ENCODE assay signal across 8 cellular contexts in the genomic region with DNA sequence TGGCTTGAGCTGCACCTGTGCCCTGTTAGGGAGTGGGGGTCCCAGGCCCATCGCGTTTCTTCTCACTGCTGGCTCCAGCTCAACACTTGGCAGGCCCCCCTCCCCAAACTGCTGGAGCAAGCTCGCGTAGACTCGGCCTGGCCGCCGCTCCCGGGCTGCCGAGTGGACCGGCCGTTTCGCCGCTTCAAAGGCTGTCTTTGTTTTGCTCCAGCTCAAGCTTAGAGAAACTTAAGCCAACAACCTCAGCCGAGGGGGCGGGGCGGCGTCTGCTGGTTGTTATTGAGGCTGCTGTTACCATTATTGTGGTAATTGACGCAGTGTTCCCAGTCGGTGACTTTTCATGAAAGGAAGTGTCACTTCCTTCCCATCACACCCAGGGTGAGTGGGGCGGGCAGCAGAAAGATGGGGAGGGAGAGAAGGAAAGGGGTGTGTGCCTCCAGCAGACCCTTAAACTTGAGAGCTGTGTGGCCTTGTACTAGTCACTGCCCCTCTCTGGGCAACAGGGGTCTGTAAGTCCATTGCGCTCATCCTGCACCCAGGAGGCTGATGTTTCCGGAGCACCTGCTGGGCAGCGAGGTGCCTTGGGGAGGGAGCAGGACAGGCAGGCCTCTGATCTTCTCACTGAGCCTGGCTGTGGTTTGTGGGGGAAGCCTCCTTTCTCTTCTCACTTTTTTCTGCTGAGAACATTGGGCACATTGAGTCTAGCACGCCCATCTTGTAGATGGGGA. TPM values are rescaled to one million over a fixed set of nuclear protein-coding genes. Genes with fewer than 3 reads are reported as not detected.
DNase-seq lines count a peak whose midpoint lies in the region; ATAC-seq lines count a peak whose summit lies in the region.

No MANE protein-coding gene starts in this region.

- peaks cover 37 to 70% (median 56%) of the 10 kb centered on the region in 7 donors for H3K4me1 Mint-ChIP-seq in naive thymus-derived CD4-positive, alpha-beta T cell
- peaks cover 61% of the 10 kb centered on the region for H3K4me1 Mint-ChIP-seq in stimulated activated effector memory CD8-positive, alpha-beta T cell treated with anti-CD3 and anti-CD28 coated beads, Interleukin-12 subunit alpha, Interleukin-12 subunit beta, amount 100 ng/mL, for 72 hours

- ATAC-seq in naive thymus-derived CD4-positive, alpha-beta T cell: peak; percentile 68
- peak; percentile 58 for ATAC-seq in stimulated activated effector memory CD8-positive, alpha-beta T cell treated with anti-CD3 and anti-CD28 coated beads, Interleukin-12 subunit alpha, Interleukin-12 subunit beta, amount 100 ng/mL, for 72 hours

- peak overlapping the region; percentile 97 to 100 (median 99) for H3K27ac Mint-ChIP-seq in naive thymus-derived CD4-positive, alpha-beta T cell
- peak overlapping the region; percentile 96 for H3K27ac Mint-ChIP-seq in stimulated activated effector memory CD8-positive, alpha-beta T cell treated with anti-CD3 and anti-CD28 coated beads, Interleukin-12 subunit alpha, Interleukin-12 subunit beta, amount 100 ng/mL, for 72 hours

- peak overlapping the region; percentile 74 for H3K4me3 ChIP-seq in HUES6 (ENCODE audit: low read depth, low read length)
- peak overlapping the region; percentile 84 for H3K4me3 ChIP-seq in naive thymus-derived CD4-positive, alpha-beta T cell (ENCODE audit: low read length)

- POLR2A ChIA-PET in naive thymus-derived CD4-positive, alpha-beta T cell (lab: Charles Lee): interaction anchor here (0.7 to 17.2 kb wide), 25 partner anchors 10 to 424 kb away, joined by 3 to 241 read pairs (median 5); a partner anchor contains a TSS

- intact Hi-C loops in naive thymus-derived CD4-positive, alpha-beta T cell (cut with micrococcal nuclease): loop anchor here (1.0 to 10.0 kb wide), 17 partner anchors 14 to 1514 kb away; a partner anchor contains a TSS

- CTCF ChIA-PET in naive thymus-derived CD4-positive, alpha-beta T cell (lab: Charles Lee): interaction anchor here (1.0 to 3.6 kb wide), 8 partner anchors 10 to 272 kb away, joined by 3 to 26 read pairs (median 4); no protein-coding TSS in a partner anchor

- peak overlapping the region; percentile 42 for H3K9ac ChIP-seq in HUES6 (ENCODE audit: low read length)

- H3K4me1 ChIP-seq in HUES6 (ENCODE audit: control insufficient read depth, insufficient read depth, low read length): peaks cover 29% of the 10 kb centered on the region
- peaks cover 33 to 47% of the 10 kb centered on the region in 2 donors for H3K4me1 ChIP-seq in naive thymus-derived CD4-positive, alpha-beta T cell (ENCODE audit: control insufficient read depth in 2 of 2, insufficient read depth in 2 of 2, low read length in 2 of 2)

- no peaks in the 10 kb centered on the region for H3K36me3 ChIP-seq in HUES6 (ENCODE audit: control insufficient read depth, insufficient read depth, low read length)
- peaks cover 0 to 40% (median 6%) of the 10 kb centered on the region in 3 experiments for H3K36me3 ChIP-seq in naive thymus-derived CD4-positive, alpha-beta T cell (ENCODE audit: control insufficient read depth in 2 of 3, insufficient read depth in 3 of 3, low read length in 3 of 3)

- peak overlapping the region; percentile 92 to 98 (median 96) for H3K4me3 Mint-ChIP-seq in naive thymus-derived CD4-positive, alpha-beta T cell
- peak overlapping the region; percentile 96 for H3K4me3 Mint-ChIP-seq in stimulated activated effector memory CD8-positive, alpha-beta T cell treated with anti-CD3 and anti-CD28 coated beads, Interleukin-12 subunit alpha, Interleukin-12 subunit beta, amount 100 ng/mL, for 72 hours

- no peaks in the 10 kb centered on the region for H3K9me3 ChIP-seq in HUES6 (ENCODE audit: control insufficient read depth, insufficient read depth, low read depth, low read length)
- no peaks in the 10 kb centered on the region for H3K9me3 ChIP-seq in naive thymus-derived CD4-positive, alpha-beta T cell (ENCODE audit: control insufficient read depth in 2 of 3, low read length in 3 of 3)

- H3K9me3 Mint-ChIP-seq in naive thymus-derived CD4-positive, alpha-beta T cell: peaks cover 0 to 9% (median 0%) of the 10 kb centered on the region in 11 donors
- no peaks in the 10 kb centered on the region for H3K9me3 Mint-ChIP-seq in stimulated activated effector memory CD8-positive, alpha-beta T cell treated with anti-CD3 and anti-CD28 coated beads, Interleukin-12 subunit alpha, Interleukin-12 subunit beta, amount 100 ng/mL, for 72 hours

- peaks cover 0 to 32% (median 9%) of the 10 kb centered on the region in 5 donors for H3K36me3 Mint-ChIP-seq in naive thymus-derived CD4-positive, alpha-beta T cell
- peaks cover 70% of the 10 kb centered on the region for H3K36me3 Mint-ChIP-seq in stimulated activated effector memory CD8-positive, alpha-beta T cell treated with anti-CD3 and anti-CD28 coated beads, Interleukin-12 subunit alpha, Interleukin-12 subunit beta, amount 100 ng/mL, for 72 hours

- DNase-seq in activated CD8-positive, alpha-beta memory T cell treated with anti-CD3 and anti-CD28 coated beads, Interleukin-2, amount 50 U/mL, for 24 hours (ENCODE audit: extremely low read depth): peak; percentile 77
- DNase-seq in epidermal melanocyte (ENCODE audit: insufficient read length, low spot score) (peak; percentile 35), COR-L47 (lab: John Stamatoyannopoulos, UW) (no peak), dedifferentiated amniotic fluid mesenchymal stem cell (ENCODE audit: extremely low spot score) (no peak), cerebellar nuclear complex (lab: John Stamatoyannopoulos, UW) (no peak)
- DNase-seq in naive thymus-derived CD4-positive, alpha-beta T cell: peak; percentile 85 to 97 (median 95)
- DNase-seq in stimulated activated effector memory CD8-positive, alpha-beta T cell treated with anti-CD3 and anti-CD28 coated beads, Interleukin-12 subunit alpha, Interleukin-12 subunit beta, amount 100 ng/mL, for 72 hours (ENCODE audit: low spot score in 2 of 2): peak; percentile 72 to 89

- no peak overlapping the region for H3K27ac ChIP-seq in HUES6 (ENCODE audit: low read depth, low read length)
- H3K27ac ChIP-seq in naive thymus-derived CD4-positive, alpha-beta T cell (ENCODE audit: low read depth, low read length): peak overlapping the region; percentile 99

- H3K27me3 Mint-ChIP-seq in naive thymus-derived CD4-positive, alpha-beta T cell: no peaks in the 10 kb centered on the region

- H3K27me3 ChIP-seq in HUES6 (ENCODE audit: control insufficient read depth, insufficient read depth, low read length): peaks cover 26% of the 10 kb centered on the region
- no peaks in the 10 kb centered on the region for H3K27me3 ChIP-seq in naive thymus-derived CD4-positive, alpha-beta T cell (ENCODE audit: control insufficient read depth in 2 of 2, insufficient read depth in 2 of 2, low read length in 2 of 2)

RNA-seq across cellular contexts. Expression of a gene that starts 2.1 kb away (rescaled TPM):
- total RNA-seq in naive thymus-derived CD4-positive, alpha-beta T cell: 100 to 1,000 TPM in 3 of 5 experiments, 10 to 100 TPM in 2; 82.4 to 182 (median 113) TPM
- polyA plus RNA-seq in naive thymus-derived CD4-positive, alpha-beta T cell: 100 to 1,000 TPM in 1 of 2 donors, 10 to 100 TPM in 1; 52.2 to 111 TPM

RNA-seq across cellular contexts. Expression of a gene that starts 33.5 kb away (rescaled TPM):
- total RNA-seq in naive thymus-derived CD4-positive, alpha-beta T cell: 1 to 10 TPM in 1 of 5 experiments, under 1 TPM in 2, not detected in 2; 0.27 to 1.3 (median 0.43) TPM
- polyA plus RNA-seq in naive thymus-derived CD4-positive, alpha-beta T cell: not detected

Comparison
In these comparisons a context has a peak if more than half of its experiments do, and no peak if none do; other contexts are left out.
1. DNase-seq: peak in activated CD8-positive, alpha-beta memory T cell treated with anti-CD3 and anti-CD28 coated beads, Interleukin-2, amount 50 U/mL, for 24 hours (single experiment), epidermal melanocyte (single experiment), naive thymus-derived CD4-positive, alpha-beta T cell (9 of 9) and stimulated activated effector memory CD8-positive, alpha-beta T cell treated with anti-CD3 and anti-CD28 coated beads, Interleukin-12 subunit alpha, Interleukin-12 subunit beta, amount 100 ng/mL, for 72 hours (2 of 2); none in COR-L47 (single experiment), dedifferentiated amniotic fluid mesenchymal stem cell (single experiment) and cerebellar nuclear complex (0 of 2).